Comparison of ENCODE assay signal across 1 cellular context in the genomic region with DNA sequence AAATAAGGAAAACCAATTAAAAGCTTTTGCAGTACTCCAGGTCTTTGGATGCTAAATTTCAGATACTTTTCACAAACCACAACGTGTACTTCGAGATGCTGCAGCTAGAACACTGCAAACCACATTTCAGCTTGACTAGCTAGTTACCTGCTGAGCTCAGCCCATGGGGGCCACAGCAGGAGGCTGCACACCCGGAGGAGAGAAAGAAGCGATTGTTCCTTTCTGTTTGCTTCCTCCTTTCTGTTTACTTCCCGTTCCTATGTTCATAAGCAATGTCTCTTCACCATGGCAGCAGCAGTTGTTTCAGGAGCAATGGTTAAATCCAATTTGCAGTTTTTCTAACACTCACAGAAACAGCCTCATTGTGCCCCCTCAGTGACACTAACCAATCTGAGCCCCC.
TF ChIP-seq lines count a peak whose summit lies in the region.

No MANE protein-coding gene starts in this region.

TF ChIP-seq in HepG2, 621 proteins besides CTCF, POLR2A, EP300 and RAD21 (continued from another document and continues in another):
- TF ChIP-seq, protein P1, sequence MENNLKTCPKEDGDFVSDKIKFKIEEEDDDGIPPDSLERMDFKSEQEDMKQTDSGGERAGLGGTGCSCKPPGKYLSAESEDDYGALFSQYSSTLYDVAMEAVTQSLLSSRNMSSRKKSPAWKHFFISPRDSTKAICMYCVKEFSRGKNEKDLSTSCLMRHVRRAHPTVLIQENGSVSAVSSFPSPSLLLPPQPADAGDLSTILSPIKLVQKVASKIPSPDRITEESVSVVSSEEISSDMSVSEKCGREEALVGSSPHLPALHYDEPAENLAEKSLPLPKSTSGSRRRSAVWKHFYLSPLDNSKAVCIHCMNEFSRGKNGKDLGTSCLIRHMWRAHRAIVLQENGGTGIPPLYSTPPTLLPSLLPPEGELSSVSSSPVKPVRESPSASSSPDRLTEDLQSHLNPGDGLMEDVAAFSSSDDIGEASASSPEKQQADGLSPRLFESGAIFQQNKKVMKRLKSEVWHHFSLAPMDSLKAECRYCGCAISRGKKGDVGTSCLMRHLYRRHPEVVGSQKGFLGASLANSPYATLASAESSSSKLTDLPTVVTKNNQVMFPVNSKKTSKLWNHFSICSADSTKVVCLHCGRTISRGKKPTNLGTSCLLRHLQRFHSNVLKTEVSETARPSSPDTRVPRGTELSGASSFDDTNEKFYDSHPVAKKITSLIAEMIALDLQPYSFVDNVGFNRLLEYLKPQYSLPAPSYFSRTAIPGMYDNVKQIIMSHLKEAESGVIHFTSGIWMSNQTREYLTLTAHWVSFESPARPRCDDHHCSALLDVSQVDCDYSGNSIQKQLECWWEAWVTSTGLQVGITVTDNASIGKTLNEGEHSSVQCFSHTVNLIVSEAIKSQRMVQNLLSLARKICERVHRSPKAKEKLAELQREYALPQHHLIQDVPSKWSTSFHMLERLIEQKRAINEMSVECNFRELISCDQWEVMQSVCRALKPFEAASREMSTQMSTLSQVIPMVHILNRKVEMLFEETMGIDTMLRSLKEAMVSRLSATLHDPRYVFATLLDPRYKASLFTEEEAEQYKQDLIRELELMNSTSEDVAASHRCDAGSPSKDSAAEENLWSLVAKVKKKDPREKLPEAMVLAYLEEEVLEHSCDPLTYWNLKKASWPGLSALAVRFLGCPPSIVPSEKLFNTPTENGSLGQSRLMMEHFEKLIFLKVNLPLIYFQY (CRISPR knock-in tag; IDR thresholded peaks at IDR 0.05; ENCODE audit: borderline replicate concordance): no peak
- peak; percentile 91 for TF ChIP-seq SALL1 (CRISPR knock-in tag; IDR thresholded peaks at IDR 0.05)
- TF ChIP-seq, protein P2, sequence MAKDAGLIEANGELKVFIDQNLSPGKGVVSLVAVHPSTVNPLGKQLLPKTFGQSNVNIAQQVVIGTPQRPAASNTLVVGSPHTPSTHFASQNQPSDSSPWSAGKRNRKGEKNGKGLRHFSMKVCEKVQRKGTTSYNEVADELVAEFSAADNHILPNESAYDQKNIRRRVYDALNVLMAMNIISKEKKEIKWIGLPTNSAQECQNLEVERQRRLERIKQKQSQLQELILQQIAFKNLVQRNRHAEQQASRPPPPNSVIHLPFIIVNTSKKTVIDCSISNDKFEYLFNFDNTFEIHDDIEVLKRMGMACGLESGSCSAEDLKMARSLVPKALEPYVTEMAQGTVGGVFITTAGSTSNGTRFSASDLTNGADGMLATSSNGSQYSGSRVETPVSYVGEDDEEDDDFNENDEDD (CRISPR knock-in tag; IDR thresholded peaks at IDR 0.05; ENCODE audit: borderline replicate concordance): no peak
- no peak for TF ChIP-seq NR2F2 (IDR thresholded peaks at IDR 0.05; ENCODE audit: borderline replicate concordance, low read depth)
- no peak for TF ChIP-seq RXRA (CRISPR knock-in tag; IDR thresholded peaks at IDR 0.05)
- TF ChIP-seq NR1H2 (CRISPR knock-in tag; IDR thresholded peaks at IDR 0.05; ENCODE audit: borderline replicate concordance, low read depth): no peak
- TF ChIP-seq KLF11 (CRISPR knock-in tag; IDR thresholded peaks at IDR 0.05): no peak
- TF ChIP-seq ZNF644 (CRISPR knock-in tag; IDR thresholded peaks at IDR 0.05; ENCODE audit: low read depth): peak; percentile 67
- TF ChIP-seq ZC3H4 (CRISPR knock-in tag; IDR thresholded peaks at IDR 0.05; ENCODE audit: borderline replicate concordance): no peak
- TF ChIP-seq ZFYVE20 (CRISPR knock-in tag; IDR thresholded peaks at IDR 0.05; ENCODE audit: borderline replicate concordance, low read depth): no peak
- TF ChIP-seq SOX6 (IDR thresholded peaks at IDR 0.05): no peak
- peak; percentile 87 for TF ChIP-seq SOX6 (CRISPR knock-in tag; IDR thresholded peaks at IDR 0.05)
- TF ChIP-seq MXD1 (CRISPR knock-in tag; IDR thresholded peaks at IDR 0.05): no peak
- no peak for TF ChIP-seq ZNF660 (CRISPR knock-in tag; IDR thresholded peaks at IDR 0.05; ENCODE audit: borderline replicate concordance, low read depth)
- TF ChIP-seq ZNF792 (CRISPR knock-in tag; IDR thresholded peaks at IDR 0.05): peak; percentile 57
- TF ChIP-seq MEF2D (CRISPR knock-in tag; IDR thresholded peaks at IDR 0.05): no peak
- TF ChIP-seq ZNF20 (CRISPR knock-in tag; IDR thresholded peaks at IDR 0.05): no peak
- TF ChIP-seq WIZ (CRISPR knock-in tag; IDR thresholded peaks at IDR 0.05): no peak
- no peak for TF ChIP-seq ISX (CRISPR knock-in tag; conservative IDR thresholded peaks at IDR 0.05)
- TF ChIP-seq RFXAP (CRISPR knock-in tag; IDR thresholded peaks at IDR 0.05; ENCODE audit: borderline replicate concordance): no peak
- TF ChIP-seq FOXO4 (CRISPR knock-in tag; conservative IDR thresholded peaks at IDR 0.05): no peak
- TF ChIP-seq ZSCAN29 (CRISPR knock-in tag; conservative IDR thresholded peaks at IDR 0.05): no peak
- no peak for TF ChIP-seq PLRG1 (conservative IDR thresholded peaks at IDR 0.05)
- no peak for TF ChIP-seq ZBTB3 (CRISPR knock-in tag; IDR thresholded peaks at IDR 0.05; ENCODE audit: borderline replicate concordance, low read depth)
- no peak for TF ChIP-seq ZKSCAN5 (CRISPR knock-in tag; IDR thresholded peaks at IDR 0.05)
- TF ChIP-seq ZNF879 (CRISPR knock-in tag; IDR thresholded peaks at IDR 0.05): no peak
- TF ChIP-seq PAXIP1 (CRISPR knock-in tag; conservative IDR thresholded peaks at IDR 0.05): peak; percentile 80
- TF ChIP-seq, protein P3, sequence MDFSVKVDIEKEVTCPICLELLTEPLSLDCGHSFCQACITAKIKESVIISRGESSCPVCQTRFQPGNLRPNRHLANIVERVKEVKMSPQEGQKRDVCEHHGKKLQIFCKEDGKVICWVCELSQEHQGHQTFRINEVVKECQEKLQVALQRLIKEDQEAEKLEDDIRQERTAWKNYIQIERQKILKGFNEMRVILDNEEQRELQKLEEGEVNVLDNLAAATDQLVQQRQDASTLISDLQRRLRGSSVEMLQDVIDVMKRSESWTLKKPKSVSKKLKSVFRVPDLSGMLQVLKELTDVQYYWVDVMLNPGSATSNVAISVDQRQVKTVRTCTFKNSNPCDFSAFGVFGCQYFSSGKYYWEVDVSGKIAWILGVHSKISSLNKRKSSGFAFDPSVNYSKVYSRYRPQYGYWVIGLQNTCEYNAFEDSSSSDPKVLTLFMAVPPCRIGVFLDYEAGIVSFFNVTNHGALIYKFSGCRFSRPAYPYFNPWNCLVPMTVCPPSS (IDR thresholded peaks at IDR 0.05): no peak
- TF ChIP-seq ZMYM4 (CRISPR knock-in tag; IDR thresholded peaks at IDR 0.05): peak; percentile 42; the same call in 1 of the 2 replicates
- TF ChIP-seq ZBTB20 (CRISPR knock-in tag; IDR thresholded peaks at IDR 0.05; ENCODE audit: borderline replicate concordance, low read depth): no peak
- no peak for TF ChIP-seq MBD4 (IDR thresholded peaks at IDR 0.05; ENCODE audit: borderline replicate concordance, low read length)
- no peak for TF ChIP-seq ZC3H13 (CRISPR knock-in tag; IDR thresholded peaks at IDR 0.05)
- TF ChIP-seq ZNF83 (CRISPR knock-in tag; IDR thresholded peaks at IDR 0.05; ENCODE audit: borderline replicate concordance): no peak
- TF ChIP-seq TAF15 (IDR thresholded peaks at IDR 0.05; ENCODE audit: low read depth, low read length, poor library complexity, severe bottlenecking): no peak
- peak; percentile 39; the same call in 1 of the 2 replicates for TF ChIP-seq MIER3 (CRISPR knock-in tag; IDR thresholded peaks at IDR 0.05; ENCODE audit: borderline replicate concordance)
- peak; percentile 63 for TF ChIP-seq SAP130 (CRISPR knock-in tag; IDR thresholded peaks at IDR 0.05; ENCODE audit: low read depth)
- no peak for TF ChIP-seq ZNF232 (CRISPR knock-in tag; IDR thresholded peaks at IDR 0.05; ENCODE audit: borderline replicate concordance)
- no peak for TF ChIP-seq SRSF9 (IDR thresholded peaks at IDR 0.05; ENCODE audit: borderline replicate concordance, insufficient read depth, low read depth, low read length, poor library complexity, severe bottlenecking)
- peak; percentile 26; the same call in 1 of the 2 replicates for TF ChIP-seq TGIF2 (CRISPR knock-in tag; IDR thresholded peaks at IDR 0.05)
- TF ChIP-seq ZBTB2 (CRISPR knock-in tag; IDR thresholded peaks at IDR 0.05; ENCODE audit: low read depth): no peak
- no peak for TF ChIP-seq AKAP8 (CRISPR knock-in tag; IDR thresholded peaks at IDR 0.05)
- TF ChIP-seq AGO1 (IDR thresholded peaks at IDR 0.05; ENCODE audit: low read depth, low read length, poor library complexity, severe bottlenecking): no peak
- no peak for TF ChIP-seq ZBTB21 (CRISPR knock-in tag; IDR thresholded peaks at IDR 0.05)
- no peak for TF ChIP-seq MLX (CRISPR knock-in tag; IDR thresholded peaks at IDR 0.05)
- no peak for TF ChIP-seq MAFG (CRISPR knock-in tag; IDR thresholded peaks at IDR 0.05)
- no peak for TF ChIP-seq ZNF577 (CRISPR knock-in tag; IDR thresholded peaks at IDR 0.05; ENCODE audit: borderline replicate concordance, low read depth)
- no peak for TF ChIP-seq KLF16 (CRISPR knock-in tag; IDR thresholded peaks at IDR 0.05)
- TF ChIP-seq, protein P4, sequence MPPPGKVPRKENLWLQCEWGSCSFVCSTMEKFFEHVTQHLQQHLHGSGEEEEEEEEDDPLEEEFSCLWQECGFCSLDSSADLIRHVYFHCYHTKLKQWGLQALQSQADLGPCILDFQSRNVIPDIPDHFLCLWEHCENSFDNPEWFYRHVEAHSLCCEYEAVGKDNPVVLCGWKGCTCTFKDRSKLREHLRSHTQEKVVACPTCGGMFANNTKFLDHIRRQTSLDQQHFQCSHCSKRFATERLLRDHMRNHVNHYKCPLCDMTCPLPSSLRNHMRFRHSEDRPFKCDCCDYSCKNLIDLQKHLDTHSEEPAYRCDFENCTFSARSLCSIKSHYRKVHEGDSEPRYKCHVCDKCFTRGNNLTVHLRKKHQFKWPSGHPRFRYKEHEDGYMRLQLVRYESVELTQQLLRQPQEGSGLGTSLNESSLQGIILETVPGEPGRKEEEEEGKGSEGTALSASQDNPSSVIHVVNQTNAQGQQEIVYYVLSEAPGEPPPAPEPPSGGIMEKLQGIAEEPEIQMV (CRISPR knock-in tag; IDR thresholded peaks at IDR 0.05; ENCODE audit: low read depth): no peak
- TF ChIP-seq IRX3 (CRISPR knock-in tag; IDR thresholded peaks at IDR 0.05; ENCODE audit: borderline replicate concordance, low read depth): no peak
